Comparison of ENCODE assay signal across 30 cellular contexts in the genomic region with DNA sequence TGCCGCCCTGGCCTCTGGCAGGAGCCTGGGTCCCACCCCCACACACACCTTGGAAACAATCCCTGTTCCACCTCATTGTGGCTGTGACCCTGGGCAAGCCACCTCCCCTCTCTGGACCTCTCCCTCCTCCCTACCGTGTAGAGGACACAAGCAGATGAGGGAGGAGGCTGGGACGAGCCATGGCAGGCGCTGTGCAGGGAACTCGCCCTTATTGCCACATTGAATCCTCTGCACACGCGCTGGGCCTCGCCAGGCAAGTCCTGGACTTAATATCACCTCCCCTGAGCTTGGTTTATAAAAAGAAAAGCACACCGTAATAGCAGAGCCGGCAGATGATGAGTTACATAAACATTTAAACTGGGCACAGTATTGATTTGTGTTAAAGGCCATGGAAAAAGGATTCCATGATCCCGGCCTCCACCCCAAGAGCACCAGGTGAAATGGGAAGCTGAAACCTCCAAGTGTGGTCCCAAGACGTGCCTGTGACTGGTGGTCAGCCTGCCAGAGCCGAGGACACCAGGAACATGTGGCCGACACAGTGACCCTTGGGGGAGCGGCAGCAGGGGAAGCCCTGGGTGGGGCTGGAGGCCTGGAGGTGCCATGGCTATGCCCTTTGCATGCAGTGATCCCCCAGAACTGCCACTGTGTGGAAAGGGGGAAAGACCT.
DNase-seq lines count a peak whose midpoint lies in the region; ATAC-seq, FAIRE-seq and TF ChIP-seq lines count a peak whose summit lies in the region.
"Had no signal": no experiment of that assay in that cellular context is flagged by ENCODE, and none has a peak within 500 bp of the region (broad histone marks: within the 10 kb centered on the region; RNA-seq: fewer than 3 reads in every experiment).

No MANE protein-coding gene starts in this region.

- whole genome bisulfite sequencing in heart left ventricle, 4 donors = 65 to 75% (median 68%) methylated on average over 14 to 15 of the region's 15 CpGs
- WGBS in K562 (ENCODE audit: insufficient coverage, low coverage, missing lambda C conversion rate) = 2% methylated on average over 14 of the region's 15 CpGs

- H3K27me3 ChIP-seq in heart left ventricle (peaks cover 0 to 11% (median 0%) of the 10 kb centered on the region in 9 donors), K562 (ENCODE audit: control insufficient read depth in 2 of 2, insufficient read depth in 2 of 2, low read length in 2 of 2) (peaks cover 3 to 54% of the 10 kb centered on the region in 2 experiments; a peak in 3 of 5 replicates), vagina (no peaks in the 10 kb centered on the region)
- H3K27me3 ChIP-seq: thyroid gland had no signal

- TF ChIP-seq CTCF in heart left ventricle (IDR thresholded peaks at IDR 0.05) (no peak), K562 (IDR thresholded peaks at IDR 0.05 in 2 of 3, conservative IDR thresholded peaks at IDR 0.05 in 1 of 3; ENCODE audit: insufficient read depth in 2 of 3, low read depth in 1 of 3, low read length in 3 of 3) (no peak), vagina (IDR thresholded peaks at IDR 0.05) (no peak)

- H3K4me3 ChIP-seq in heart left ventricle (no peak overlapping the region), K562 (no peak overlapping the region), vagina (no peak overlapping the region)
- H3K4me3 ChIP-seq: prostate gland, stomach, thyroid gland had no signal

- H3K79me2 ChIP-seq in K562 (ENCODE audit: control insufficient read depth, insufficient read depth, low read length) = no peaks in the 10 kb centered on the region

- no peaks in the 10 kb centered on the region for H3K9me1 ChIP-seq in K562 (ENCODE audit: control insufficient read depth, insufficient read depth, low read length)

- H3K4me2 ChIP-seq in K562 (ENCODE audit: insufficient read depth, low read length) = no peak overlapping the region
- H3K4me2 ChIP-seq: SK-N-SH had no signal

- in situ Hi-C loops in K562 (cut with MboI) = no loop called here

- H3K27ac ChIP-seq in heart left ventricle = no peak overlapping the region
- no peak overlapping the region for H3K27ac ChIP-seq in K562 (ENCODE audit: extremely low read depth, low read depth, low read length)
- peak overlapping the region; percentile 45 for H3K27ac ChIP-seq in vagina
- H3K27ac ChIP-seq: HL-60, prostate gland, stomach, thyroid gland had no signal

- no peak overlapping the region for H3K9ac ChIP-seq in K562 (ENCODE audit: insufficient read depth in 1 of 2, low read depth in 2 of 2, low read length in 2 of 2)
- H3K9ac ChIP-seq: SK-N-SH had no signal

- DNase-seq in heart left ventricle = peak in 1 of 5 donors; percentile 36
- DNase-seq in cardiac septum (ENCODE audit: low spot score) = no peak
- DNase-seq in K562 (ENCODE audit: extremely low read depth in 1 of 4, low spot score in 3 of 4) = no peak
- peak; percentile 30 for DNase-seq in left ventricle myocardium superior
- DNase-seq in vagina (ENCODE audit: extremely low spot score in 2 of 2) = no peak
- no peak for DNase-seq in NCI-H1105 (lab: John Stamatoyannopoulos, UW)
- DNase-seq in NOMO-1 treated with DMSO at 0.1 percent for 48 hours (lab: John Stamatoyannopoulos, UW; ENCODE audit: unreplicated experiment) = no peak
- DNase-seq: activated CD8-positive, alpha-beta memory T cell treated with anti-CD3 and anti-CD28 coated beads, Interleukin-2, amount 10 ng/mL, durations not matched to agents 7 days and 5 days; activated naive CD8-positive, alpha-beta T cell treated with anti-CD3 and anti-CD28 coated beads, Interleukin-2, amount 50 U/mL, for 24 hours; activated T-cell treated with anti-CD3 and anti-CD28 coated beads, Interleukin-2, amount 50 U/mL, for 4 hours; CD4-positive, alpha-beta T cell; dermis blood vessel endothelial cell; immature natural killer cell; Karpas-422; mesendoderm; NCI-H1436; NCI-H446; NCI-H774; RPMI8226; SK-N-SH; stimulated activated CD4-positive, alpha-beta T cell treated with anti-CD3 and anti-CD28 coated beads, Interleukin-12 subunit alpha, Interleukin-12 subunit beta, amount 100 ng/mL, for 4 hours; stimulated activated CD4-positive, alpha-beta T cell treated with anti-CD3 and anti-CD28 coated beads, Interleukin-4, amount 100 ng/mL, for 1 hour; stomach; thyroid gland had no signal

- no TSS peak for BruUV-seq in K562 (replicated peaks; lab: Mats Ljungman, UMichigan)

- no peaks in the 10 kb centered on the region for H3K9me3 ChIP-seq in heart left ventricle
- no peaks in the 10 kb centered on the region for H3K9me3 ChIP-seq in K562 (replicated peaks; ENCODE audit: control insufficient read depth, insufficient read depth, low read depth, low read length)
- no peaks in the 10 kb centered on the region for H3K9me3 ChIP-seq in vagina
- H3K9me3 ChIP-seq: prostate gland, SK-N-SH, stomach, thyroid gland had no signal

- H3K4me1 ChIP-seq in heart left ventricle (peaks cover 0 to 12% (median 0%) of the 10 kb centered on the region in 12 donors), K562 (replicated peaks in 1 of 2; ENCODE audit: control insufficient read depth in 2 of 2, insufficient read depth in 2 of 2, low read length in 2 of 2) (peaks cover 0 to 4% of the 10 kb centered on the region in 2 experiments; a peak in 2 of 5 replicates), vagina (peaks cover 20% of the 10 kb centered on the region)
- H3K4me1 ChIP-seq: prostate gland, thyroid gland had no signal

- H2AFZ ChIP-seq in K562 (ENCODE audit: low read depth, low read length) = no peak overlapping the region

- ATAC-seq in heart left ventricle = peak in 3 of 4 donors; percentile 16 to 55 (median 41)
- ATAC-seq in K562 = no peak
- ATAC-seq in left ventricle myocardium superior = peak; percentile 46
- no peak for ATAC-seq in GM19397 (IDR thresholded peaks at IDR 0.05; ENCODE audit: unreplicated experiment)
- ATAC-seq: activated CD8-positive, alpha-beta memory T cell treated with anti-CD3 and anti-CD28 coated beads, Interleukin-2, amount 10 ng/mL, durations not matched to agents 7 days and 5 days; activated naive CD8-positive, alpha-beta T cell treated with anti-CD3 and anti-CD28 coated beads, Interleukin-2, amount 50 U/mL, for 24 hours; activated T-cell treated with anti-CD3 and anti-CD28 coated beads, Interleukin-2, amount 50 U/mL, for 4 hours; sciatic nerve had no signal

- no peak for TF ChIP-seq EP300 in K562 (IDR thresholded peaks at IDR 0.05; ENCODE audit: low read length)

- H4K20me1 ChIP-seq in K562 (replicated peaks; ENCODE audit: control insufficient read depth, insufficient read depth, low read length) = no peaks in the 10 kb centered on the region; the same call in 1 of the 2 replicates

- TF ChIP-seq RAD21 in K562 (CRISPR knock-in tag; conservative IDR thresholded peaks at IDR 0.05 in 1 of 2, IDR thresholded peaks at IDR 0.05 in 1 of 2) = no peak

- intact Hi-C loops in heart left ventricle (cut with DNase I) = no loop called here
- intact Hi-C loops in cardiac septum (cut with DNase I) = no loop called here
- intact Hi-C loops in K562 (cut with micrococcal nuclease) = no loop called here
- intact Hi-C loops in left ventricle myocardium superior (cut with micrococcal nuclease) = no loop called here
- intact Hi-C loops in vagina (cut with DNase I) = no loop called here

- CTCF ChIA-PET in K562 (lab: Yijun Ruan, JAX; ENCODE audit: low intra/inter-chr PET ratio) = no interaction called here

- no peak for TF ChIP-seq POLR2A in heart left ventricle (IDR thresholded peaks at IDR 0.05)
- TF ChIP-seq POLR2A in K562 (conservative IDR thresholded peaks at IDR 0.05) = no peak
- TF ChIP-seq POLR2A in vagina (IDR thresholded peaks at IDR 0.05) = no peak

- POLR2A ChIA-PET in K562 (lab: Yijun Ruan, JAX) = interaction anchor here (0.6 kb wide), 1 partner anchor 77 kb away, joined by 4 read pairs; no protein-coding TSS in a partner anchor

- FAIRE-seq in K562 (lab: Jason Lieb, UNC) = no peak
- FAIRE-seq: endometrium, H1 had no signal

- H3K36me3 ChIP-seq in heart left ventricle (no peaks in the 10 kb centered on the region), K562 (ENCODE audit: control insufficient read depth, insufficient read depth, low read length) (no peaks in the 10 kb centered on the region), vagina (no peaks in the 10 kb centered on the region)
- H3K36me3 ChIP-seq: prostate gland, stomach, thyroid gland had no signal

TF ChIP-seq in K562, 482 proteins besides CTCF, POLR2A, EP300 and RAD21:
- TF ChIP-seq KLF13 (tag; IDR thresholded peaks at IDR 0.05; ENCODE audit: borderline replicate concordance, low read depth) = no peak
- TF ChIP-seq ZNF263 (CRISPR knock-in tag; IDR thresholded peaks at IDR 0.05; ENCODE audit: borderline replicate concordance) = peak; percentile 83
TF ChIP-seq in K562: peak in this region for 1.

Comparison
In these comparisons a context has a peak if more than half of its experiments do, and no peak if none do; other contexts are left out.
1. ATAC-seq: peak in heart left ventricle (3 of 4) and left ventricle myocardium superior (single experiment); none in K562 (single experiment) and GM19397 (single experiment).